9 cellular contexts compared by ENCODE assay signal in the genomic region with DNA sequence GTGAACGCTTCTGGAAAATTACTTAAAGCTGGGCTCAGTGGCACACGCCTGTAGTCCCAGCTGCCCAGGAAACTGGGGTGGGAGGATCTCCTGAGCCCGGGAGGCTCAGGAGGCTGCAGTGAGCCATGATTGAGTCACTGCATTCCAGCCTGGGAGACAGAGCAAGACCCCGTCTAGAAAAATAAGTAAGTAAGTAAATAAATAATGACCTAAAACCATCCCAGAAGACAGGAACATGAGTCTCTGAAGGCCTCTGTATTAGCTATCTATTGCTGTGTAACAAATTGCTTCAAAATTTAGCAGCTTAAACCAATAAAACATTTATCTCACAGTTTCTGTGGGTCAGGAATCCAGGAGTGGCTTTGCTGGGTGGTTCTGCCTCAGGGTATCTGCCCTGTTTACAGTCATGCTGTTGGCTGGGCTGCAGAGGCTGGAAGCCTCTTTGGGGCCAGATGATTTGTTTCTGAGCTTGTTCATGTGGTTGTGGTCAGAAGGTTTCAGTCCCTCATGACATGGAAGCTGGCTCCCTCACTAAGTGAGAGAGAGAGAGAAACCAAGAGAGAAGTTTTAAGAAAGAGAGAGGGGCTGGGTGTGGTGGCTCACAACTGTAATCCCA. TPM values are rescaled to one million over a fixed set of nuclear protein-coding genes. Genes with fewer than 3 reads are reported as not detected.
DNase-seq lines count a peak whose midpoint lies in the region; ATAC-seq and TF ChIP-seq lines count a peak whose summit lies in the region.
"Had no signal": no experiment of that assay in that cellular context is flagged by ENCODE, and none has a peak within 500 bp of the region (broad histone marks: within the 10 kb centered on the region; RNA-seq: fewer than 3 reads in every experiment).

No MANE protein-coding gene starts in this region.

- H3K36me3 Mint-ChIP-seq in MCF 10A (ENCODE audit: insufficient read depth, unreplicated experiment), result peaks cover 9% of the 10 kb centered on the region

- POLR2A ChIA-PET in MCF 10A (lab: Yijun Ruan, JAX), result interaction anchor here (0.8 to 8.2 kb wide), 20 partner anchors 8 to 328 kb away, joined by 3 to 276 read pairs (median 4); partner anchors contain the start of genes NCOA3 and ZMYND8

- no peak overlapping the region for H3K4me3 ChIP-seq in breast epithelium
- H3K4me3 ChIP-seq in esophagus squamous epithelium, result no peak overlapping the region
- H3K4me3 ChIP-seq in gastroesophageal sphincter, result no peak overlapping the region
- H3K4me3 ChIP-seq: heart right ventricle had no signal

- H3K36me3 ChIP-seq in breast epithelium (no peaks in the 10 kb centered on the region), esophagus squamous epithelium (no peaks in the 10 kb centered on the region), gastroesophageal sphincter (no peaks in the 10 kb centered on the region)
- H3K36me3 ChIP-seq: heart right ventricle had no signal

- peaks cover 27% of the 10 kb centered on the region for H3K4me1 Mint-ChIP-seq in MCF 10A (ENCODE audit: insufficient read depth, unreplicated experiment)

- intact Hi-C loops in MCF 10A (cut with micrococcal nuclease), result loop anchor here (1.0 to 2.0 kb wide), 2 partner anchors 11 to 20 kb away; no protein-coding TSS in a partner anchor
- intact Hi-C loops in breast epithelium (cut with DNase I; ENCODE audit: low total_unique reads), result loop anchor here (5.0 kb wide), 1 partner anchor 1504 kb away; no protein-coding TSS in a partner anchor
- intact Hi-C loops in esophagus squamous epithelium (cut with DNase I), result no loop called here

- H3K9me3 Mint-ChIP-seq in MCF 10A (ENCODE audit: unreplicated experiment), result no peaks in the 10 kb centered on the region

- ATAC-seq in HG03025 (IDR thresholded peaks at IDR 0.05; ENCODE audit: low FRiP score, unreplicated experiment), result peak; percentile 91
- ATAC-seq in gastroesophageal sphincter, result no peak

- in situ Hi-C loops in SK-MEL-5 (cut with HindIII; ENCODE audit: low pct_unique_long_range_greater_than_20kb, low sequenced_read_pairs), result no loop called here

- H3K27ac Mint-ChIP-seq in MCF 10A (ENCODE audit: low read depth, unreplicated experiment), result peak overlapping the region; percentile 91

- H3K27ac ChIP-seq in breast epithelium (no peak overlapping the region), esophagus squamous epithelium (peak overlapping the region in 3 of 4 donors; percentile 6 to 29 (median 14)), gastroesophageal sphincter (no peak overlapping the region)

- DNase-seq in MCF 10A (ENCODE audit: unreplicated experiment) (peak; percentile 92), breast epithelium (ENCODE audit: low spot score in 2 of 2) (no peak), SK-MEL-5 (ENCODE audit: low read depth, low spot score) (peak; percentile 81), esophagus squamous epithelium (lab: John Stamatoyannopoulos, UW) (no peak), stromal cell of bone marrow (ENCODE audit: low read depth) (peak; percentile 84), iPS-NIHi11 (ENCODE audit: low spot score) (no peak)
- DNase-seq: heart right ventricle had no signal

- H3K4me1 ChIP-seq in breast epithelium, result no peaks in the 10 kb centered on the region
- peaks cover 6 to 54% (median 16%) of the 10 kb centered on the region in 3 donors for H3K4me1 ChIP-seq in esophagus squamous epithelium
- no peaks in the 10 kb centered on the region for H3K4me1 ChIP-seq in gastroesophageal sphincter

- no peaks in the 10 kb centered on the region for H3K27me3 ChIP-seq in breast epithelium
- H3K27me3 ChIP-seq in esophagus squamous epithelium, result no peaks in the 10 kb centered on the region
- no peaks in the 10 kb centered on the region for H3K27me3 ChIP-seq in gastroesophageal sphincter
- H3K27me3 ChIP-seq: heart right ventricle had no signal

- H3K4me3 Mint-ChIP-seq in MCF 10A (ENCODE audit: unreplicated experiment), result peak overlapping the region; percentile 45

- TF ChIP-seq EP300 in gastroesophageal sphincter (IDR thresholded peaks at IDR 0.05), result no peak

- CTCF ChIA-PET in MCF 10A (lab: Yijun Ruan, JAX), result interaction anchor here (0.5 to 2.4 kb wide), 11 partner anchors 8 to 1216 kb away, joined by 3 to 9 read pairs (median 3); partner anchors contain the start of gene NCOA3

- BruUV-seq in MCF 10A (replicated peaks; lab: Mats Ljungman, UMichigan), result no TSS peak

- H3K27me3 Mint-ChIP-seq in MCF 10A (ENCODE audit: insufficient read depth, unreplicated experiment), result no peaks in the 10 kb centered on the region

- WGBS in esophagus squamous epithelium, 2 donors, result 14 to 50% methylated on average over 4 of the region's 4 CpGs
- WGBS in gastroesophageal sphincter (ENCODE audit: low coverage in 1 of 2), 2 donors, result 22 to 62% methylated on average over 2 to 4 of the region's 4 CpGs

- TF ChIP-seq POLR2A in breast epithelium (IDR thresholded peaks at IDR 0.05) (no peak), esophagus squamous epithelium (IDR thresholded peaks at IDR 0.05) (no peak), gastroesophageal sphincter (IDR thresholded peaks at IDR 0.05) (no peak)

- TF ChIP-seq CTCF in MCF 10A (IDR thresholded peaks at IDR 0.05; ENCODE audit: unreplicated experiment) (no peak), breast epithelium (IDR thresholded peaks at IDR 0.05) (no peak), esophagus squamous epithelium (IDR thresholded peaks at IDR 0.05) (no peak), gastroesophageal sphincter (IDR thresholded peaks at IDR 0.05) (no peak)

- H3K9me3 ChIP-seq in breast epithelium, result no peaks in the 10 kb centered on the region
- H3K9me3 ChIP-seq in esophagus squamous epithelium, result no peaks in the 10 kb centered on the region
- no peaks in the 10 kb centered on the region for H3K9me3 ChIP-seq in gastroesophageal sphincter

RNA-seq across cellular contexts. Expression of gene NCOA3, which starts 48.4 kb away (rescaled TPM):
- 61.4 and 68.6 TPM in 2 replicates for total RNA-seq in MCF 10A (2022)
- 10 to 100 TPM; 40.6 to 57.1 (median 45.1) TPM for total RNA-seq in breast epithelium
- 16.1 and 16.8 TPM in 2 replicates for total RNA-seq in SK-MEL-5 (2014; rRNA removed; shearing (Covaris generic))
- 11.0 and 14.2 TPM in 2 replicates for polyA plus RNA-seq in SK-MEL-5 (2015; cell fraction: cytosol; rRNA removed)
- 19.7 and 21.9 TPM in 2 replicates for polyA plus RNA-seq in SK-MEL-5 (2015; cell fraction: nucleus; rRNA removed)
- total RNA-seq in esophagus squamous epithelium, result 10 to 100 TPM; 26.7 to 40.2 (median 34.5) TPM
- total RNA-seq in gastroesophageal sphincter, result 10 to 100 TPM; 28.8 to 44.5 (median 37.6) TPM

Comparison
In these comparisons a context has a peak if more than half of its experiments do, and no peak if none do; other contexts are left out.
1. DNase-seq: peak in MCF 10A (single experiment), SK-MEL-5 (single experiment) and stromal cell of bone marrow (single experiment); none in breast epithelium (0 of 2), esophagus squamous epithelium (single experiment) and iPS-NIHi11 (single experiment).
2. H3K27ac ChIP-seq: peak in esophagus squamous epithelium (3 of 4); none in breast epithelium (0 of 2) and gastroesophageal sphincter (0 of 4).